ENCODE assay signal across 8 cellular contexts in genomic region chr22:38181453-38182200, GRCh38. TPM values are rescaled to one million over a fixed set of nuclear protein-coding genes. Genes with fewer than 3 reads are reported as not detected.
DNase-seq lines count a peak whose midpoint lies in the region; TF ChIP-seq lines count a peak whose summit lies in the region.

A gene with protein sequence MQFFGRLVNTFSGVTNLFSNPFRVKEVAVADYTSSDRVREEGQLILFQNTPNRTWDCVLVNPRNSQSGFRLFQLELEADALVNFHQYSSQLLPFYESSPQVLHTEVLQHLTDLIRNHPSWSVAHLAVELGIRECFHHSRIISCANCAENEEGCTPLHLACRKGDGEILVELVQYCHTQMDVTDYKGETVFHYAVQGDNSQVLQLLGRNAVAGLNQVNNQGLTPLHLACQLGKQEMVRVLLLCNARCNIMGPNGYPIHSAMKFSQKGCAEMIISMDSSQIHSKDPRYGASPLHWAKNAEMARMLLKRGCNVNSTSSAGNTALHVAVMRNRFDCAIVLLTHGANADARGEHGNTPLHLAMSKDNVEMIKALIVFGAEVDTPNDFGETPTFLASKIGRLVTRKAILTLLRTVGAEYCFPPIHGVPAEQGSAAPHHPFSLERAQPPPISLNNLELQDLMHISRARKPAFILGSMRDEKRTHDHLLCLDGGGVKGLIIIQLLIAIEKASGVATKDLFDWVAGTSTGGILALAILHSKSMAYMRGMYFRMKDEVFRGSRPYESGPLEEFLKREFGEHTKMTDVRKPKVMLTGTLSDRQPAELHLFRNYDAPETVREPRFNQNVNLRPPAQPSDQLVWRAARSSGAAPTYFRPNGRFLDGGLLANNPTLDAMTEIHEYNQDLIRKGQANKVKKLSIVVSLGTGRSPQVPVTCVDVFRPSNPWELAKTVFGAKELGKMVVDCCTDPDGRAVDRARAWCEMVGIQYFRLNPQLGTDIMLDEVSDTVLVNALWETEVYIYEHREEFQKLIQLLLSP (minus strand): TSS chr22:38181830. CDS start chr22:38169426, 12,404 bp downstream.

- DNase-seq in GDM1 (lab: John Stamatoyannopoulos, UW) (peak; percentile 98), HEK293T (ENCODE audit: extremely low spot score) (peak; percentile 100), MV-4-11 (lab: John Stamatoyannopoulos, UW) (peak; percentile 99), SK-MEL-5 (ENCODE audit: low read depth, low spot score) (peak; percentile 99), foreskin melanocyte (peak; percentile 98), neuronal stem cell (ENCODE audit: low spot score) (peak; percentile 98)
- peak; percentile 99 for DNase-seq in activated naive CD4-positive, alpha-beta T cell treated with Interleukin-2 at 50 U/mL for 16 hours

- peak within 1 kb of the TSS; percentile 88 for H3K4me2 ChIP-seq in neuronal stem cell (ENCODE audit: insufficient read depth, low read length, poor library complexity, severe bottlenecking)

- H3K18ac ChIP-seq in neuronal stem cell (ENCODE audit: low read length) = peak within 1 kb of the TSS; percentile 80

- no peaks in the 10 kb centered on the region for H3K36me3 ChIP-seq in neuronal stem cell (replicated peaks in 1 of 2; ENCODE audit: control insufficient read depth in 2 of 2, insufficient read depth in 2 of 2, low read length in 2 of 2)

- peak within 1 kb of the TSS; percentile 92 for H2AFZ ChIP-seq in neuronal stem cell (ENCODE audit: low read length)

- peak within 1 kb of the TSS; percentile 55 to 83 for H3K4me3 ChIP-seq in neuronal stem cell (ENCODE audit: low read length in 2 of 2)

- H3K27me3 ChIP-seq in neuronal stem cell (ENCODE audit: control insufficient read depth in 3 of 3, insufficient read depth in 3 of 3, low read depth in 1 of 3, low read length in 3 of 3) = no peaks in the 10 kb centered on the region

- H3K14ac ChIP-seq in neuronal stem cell (ENCODE audit: low read length) = no peak within 1 kb of the TSS

- TF ChIP-seq CTCF in subcutaneous adipose tissue (IDR thresholded peaks at IDR 0.05; ENCODE audit: low read depth) = no peak

- peak within 1 kb of the TSS; percentile 1 for H3K4ac ChIP-seq in neuronal stem cell (ENCODE audit: low read length)

- H3K9me3 ChIP-seq in neuronal stem cell (replicated peaks in 1 of 2; ENCODE audit: control insufficient read depth in 2 of 2, insufficient read depth in 1 of 2, low read depth in 1 of 2, low read length in 2 of 2) = no peaks in the 10 kb centered on the region

- no peaks in the 10 kb centered on the region for H3K79me1 ChIP-seq in neuronal stem cell (ENCODE audit: low read depth, low read length)

- H3K4me1 ChIP-seq in neuronal stem cell (ENCODE audit: control insufficient read depth in 2 of 2, insufficient read depth in 1 of 2, low read depth in 1 of 2, low read length in 2 of 2) = peaks cover 21 to 23% of the 10 kb centered on the region in 2 donors

- H2AK5ac ChIP-seq in neuronal stem cell (ENCODE audit: low read depth, low read length) = peak within 1 kb of the TSS; percentile 88

- H2BK5ac ChIP-seq in neuronal stem cell (ENCODE audit: low read length) = peak within 1 kb of the TSS; percentile 2

- CTCF ChIA-PET in HEK293T (lab: Yijun Ruan, JAX) = no interaction called here

- no peak within 1 kb of the TSS for H3K23ac ChIP-seq in neuronal stem cell (ENCODE audit: low read depth, low read length, poor library complexity)

- peak within 1 kb of the TSS; percentile 64 for H3K9ac ChIP-seq in neuronal stem cell (ENCODE audit: low read depth, low read length, poor library complexity)

- H4K8ac ChIP-seq in neuronal stem cell (ENCODE audit: low read depth, low read length) = peak within 1 kb of the TSS; percentile 88

- in situ Hi-C loops in SK-MEL-5 (cut with HindIII; ENCODE audit: low pct_unique_long_range_greater_than_20kb, low sequenced_read_pairs) = no loop called here

- peak within 1 kb of the TSS; percentile 97 for H2BK12ac ChIP-seq in neuronal stem cell (ENCODE audit: low read length)

- H2BK15ac ChIP-seq in neuronal stem cell (ENCODE audit: low read length) = peak within 1 kb of the TSS; percentile 56

- no CpG with 5 or more reads among the region's 48 CpGs for WGBS in neuronal stem cell (ENCODE audit: extremely low coverage in 2 of 2, insufficient read length in 2 of 2, insufficient replicate concordance in 1 of 2), 2 donors

- POLR2A ChIA-PET in HEK293T (lab: Yijun Ruan, JAX) = interaction anchor here (0.5 to 1.8 kb wide), 16 partner anchors 9 to 620 kb away, joined by 3 to 13 read pairs (median 4); partner anchors contain the start of genes ANKRD54, MAFF and PDXP

- no peak within 1 kb of the TSS for H2BK120ac ChIP-seq in neuronal stem cell (ENCODE audit: low read depth, low read length)

- peak within 1 kb of the TSS; percentile 19 for H4K91ac ChIP-seq in neuronal stem cell (ENCODE audit: low read depth, low read length, poor library complexity)

- H3K27ac ChIP-seq in neuronal stem cell (replicated peaks; ENCODE audit: low read length) = peak within 1 kb of the TSS; percentile 69

TF ChIP-seq in HEK293T, 16 proteins besides CTCF, POLR2A, EP300 and RAD21:
- TF ChIP-seq SP1 (IDR thresholded peaks at IDR 0.05) = no peak
- TF ChIP-seq HDGF (IDR thresholded peaks at IDR 0.05; ENCODE audit: borderline replicate concordance) = peak; percentile 74; the same call in 1 of the 2 replicates
- TF ChIP-seq FOXM1 (IDR thresholded peaks at IDR 0.05; ENCODE audit: borderline replicate concordance) = no peak
- peak; percentile 47; the same call in 1 of the 2 replicates for TF ChIP-seq L3MBTL2 (conservative IDR thresholded peaks at IDR 0.05)
- peak; percentile 83 for TF ChIP-seq PKNOX1 (IDR thresholded peaks at IDR 0.05)
- no peak for TF ChIP-seq CTBP1 (IDR thresholded peaks at IDR 0.05; ENCODE audit: borderline replicate concordance)
- TF ChIP-seq BHLHE40 (IDR thresholded peaks at IDR 0.05; ENCODE audit: borderline replicate concordance) = no peak
- no peak for TF ChIP-seq SUZ12 (IDR thresholded peaks at IDR 0.05)
- TF ChIP-seq ELF4 (IDR thresholded peaks at IDR 0.05) = peak; percentile 94

RNA-seq across cellular contexts. Expression of the gene that starts here (rescaled TPM):
- total RNA-seq in SK-MEL-5 (2014; rRNA removed; shearing (Covaris generic)) = 20.8 and 21.5 TPM in 2 replicates
- 14.7 and 16.6 TPM in 2 replicates for polyA plus RNA-seq in SK-MEL-5 (2015; cell fraction: cytosol; rRNA removed)
- polyA plus RNA-seq in SK-MEL-5 (2015; cell fraction: nucleus; rRNA removed) = 530 and 622 TPM in 2 replicates
- polyA plus RNA-seq in neuronal stem cell (2013, experiment 1 of 2) = 10.9 TPM
- 11.4 TPM for polyA plus RNA-seq in neuronal stem cell (2013, experiment 2 of 2)
- 100 to 1,000 TPM in 1 of 4 donors, 10 to 100 TPM in 3; 29.2 to 129 (median 44.1) TPM for total RNA-seq in subcutaneous adipose tissue

Comparison
In these comparisons a context has a peak if more than half of its experiments do, and no peak if none do; other contexts are left out.
1. Peak in every context shown above with its lines: DNase-seq, H3K4me3 ChIP-seq and H3K27ac ChIP-seq.